18 cellular contexts compared by ENCODE assay signal in genomic region chr13:44004881-44005280, GRCh38.
A peak's percentile ranks its signal among the peaks of the same experiment; 100 is the strongest.
DNase-seq lines count a peak whose midpoint lies in the region; ATAC-seq and TF ChIP-seq lines count a peak whose summit lies in the region.
"Had no signal": no experiment of that assay in that cellular context is flagged by ENCODE, and none has a peak within 500 bp of the region (broad histone marks: within the 10 kb centered on the region; RNA-seq: fewer than 3 reads in every experiment).

No MANE protein-coding gene starts in this region.

- peak overlapping the region; percentile 36 for H2BK120ac ChIP-seq in mesenchymal stem cell (ENCODE audit: low read depth, low read length)

- 0% methylated on average over 2 of the region's 3 CpGs for WGBS in mesenchymal stem cell

- peak overlapping the region; percentile 12 for H4K8ac ChIP-seq in mesenchymal stem cell (ENCODE audit: low read length)

- H3K27me3 Mint-ChIP-seq in T-helper 17 cell, result peaks cover 34% of the 10 kb centered on the region

- TF ChIP-seq CTCF in AG09309 (IDR thresholded peaks at IDR 0.05; ENCODE audit: control insufficient read depth, insufficient read depth, low read depth, low read length, missing control alignments), result no peak

- H4K91ac ChIP-seq in mesenchymal stem cell (ENCODE audit: low read length), result peak overlapping the region; percentile 34

- no peaks in the 10 kb centered on the region for H3K36me3 ChIP-seq in mesenchymal stem cell (ENCODE audit: control insufficient read depth in 1 of 2, insufficient read depth in 2 of 2, low read depth in 1 of 2, low read length in 2 of 2)
- H3K36me3 ChIP-seq: BLaER1, colonic mucosa, pancreas, vagina had no signal

- peak overlapping the region; percentile 76 to 77 for H3K18ac ChIP-seq in mesenchymal stem cell (ENCODE audit: low read depth in 1 of 2, low read length in 2 of 2)

- DNase-seq in AG09309 (ENCODE audit: low read depth) (peak; percentile 24), NCI-H226 (peak; percentile 78), dermis microvascular lymphatic vessel endothelial cell (ENCODE audit: low read depth in 2 of 2) (peak; percentile 28 to 87), mesenchymal stem cell (peak; percentile 85), ecto neural progenitor cell (ENCODE audit: low spot score) (no peak), T-helper 17 cell (no peak)
- DNase-seq in stimulated activated CD4-positive, alpha-beta T cell treated with anti-CD3 and anti-CD28 coated beads, Interleukin-12 subunit alpha, Interleukin-12 subunit beta, amount 100 ng/mL, for 4 hours, result no peak
- DNase-seq: activated CD8-positive, alpha-beta T cell treated with anti-CD3 and anti-CD28 coated beads for 36 hours; activated naive CD4-positive, alpha-beta T cell; colonic mucosa; glutamatergic neuron; MM.1S; pancreas; stimulated activated CD4-positive, alpha-beta T cell treated with anti-CD3 and anti-CD28 coated beads, Interleukin-2, amount 100 ng/mL, for 24 hours had no signal

- no peak overlapping the region for H3K23ac ChIP-seq in mesenchymal stem cell (ENCODE audit: low read length in 2 of 2)

- H3K4me2 ChIP-seq in mesenchymal stem cell (ENCODE audit: low read length, poor library complexity, severe bottlenecking), result no peak overlapping the region
- H3K4me2 ChIP-seq: BLaER1 had no signal

- H2BK5ac ChIP-seq in mesenchymal stem cell (ENCODE audit: low read depth, low read length, poor library complexity, severe bottlenecking), result no peak overlapping the region

- no peaks in the 10 kb centered on the region for H3K27me3 ChIP-seq in mesenchymal stem cell (ENCODE audit: control insufficient read depth in 1 of 2, insufficient read depth in 1 of 2, low read length in 2 of 2)
- H3K27me3 ChIP-seq: BLaER1, colonic mucosa, pancreas, vagina had no signal

- H3K4me3 ChIP-seq in AG09309 (ENCODE audit: control insufficient read depth, low read depth, low read length) (no peak overlapping the region), mesenchymal stem cell (ENCODE audit: insufficient read depth in 1 of 2, low read depth in 1 of 2, low read length in 2 of 2) (peak overlapping the region in 1 of 2 experiments; percentile 11)
- H3K4me3 ChIP-seq: BLaER1, colonic mucosa, pancreas, vagina had no signal

- peaks cover 5% of the 10 kb centered on the region for H3K4me1 ChIP-seq in mesenchymal stem cell (ENCODE audit: control insufficient read depth, insufficient read depth, low read depth, low read length)
- H3K4me1 ChIP-seq: colonic mucosa, pancreas, vagina had no signal

- H3K9me3 ChIP-seq in mesenchymal stem cell (ENCODE audit: control insufficient read depth, low read length) (peaks cover 5% of the 10 kb centered on the region), T-helper 17 cell (ENCODE audit: control insufficient read depth, low read length, poor library complexity, severe bottlenecking) (no peaks in the 10 kb centered on the region)
- H3K9me3 ChIP-seq: colonic mucosa, pancreas, vagina had no signal

- no peaks in the 10 kb centered on the region for H3K79me1 ChIP-seq in mesenchymal stem cell (replicated peaks; ENCODE audit: low read length, poor library complexity, severe bottlenecking)

- ATAC-seq in HG02642 (IDR thresholded peaks at IDR 0.05; ENCODE audit: poor library complexity, unreplicated experiment) (no peak), T-helper 17 cell (no peak)
- ATAC-seq: activated CD8-positive, alpha-beta T cell treated with anti-CD3 and anti-CD28 coated beads for 36 hours; pancreas; stimulated activated effector memory CD8-positive, alpha-beta T cell treated with anti-CD3 and anti-CD28 coated beads, Interleukin-12 subunit alpha, Interleukin-12 subunit beta, amount 100 ng/mL, for 72 hours had no signal

- no peak overlapping the region for H3K4ac ChIP-seq in mesenchymal stem cell (ENCODE audit: low read depth in 1 of 2, low read length in 2 of 2)

- no peak overlapping the region for H2AFZ ChIP-seq in mesenchymal stem cell (ENCODE audit: low read depth, low read length)

- H3K14ac ChIP-seq in mesenchymal stem cell (ENCODE audit: low read length in 2 of 2), result no peak overlapping the region

- H3K27ac Mint-ChIP-seq in T-helper 17 cell, result no peak overlapping the region
- H3K27ac Mint-ChIP-seq: activated CD8-positive, alpha-beta T cell treated with anti-CD3 and anti-CD28 coated beads for 36 hours; stimulated activated effector memory CD8-positive, alpha-beta T cell treated with anti-CD3 and anti-CD28 coated beads, Interleukin-12 subunit alpha, Interleukin-12 subunit beta, amount 100 ng/mL, for 72 hours had no signal

- H2BK12ac ChIP-seq in mesenchymal stem cell (ENCODE audit: low read length in 2 of 2), result peak overlapping the region in 1 of 2 experiments; percentile 81

- no peaks in the 10 kb centered on the region for H3K4me1 Mint-ChIP-seq in T-helper 17 cell
- H3K4me1 Mint-ChIP-seq: stimulated activated effector memory CD8-positive, alpha-beta T cell treated with anti-CD3 and anti-CD28 coated beads, Interleukin-12 subunit alpha, Interleukin-12 subunit beta, amount 100 ng/mL, for 72 hours had no signal

- H3K9ac ChIP-seq in mesenchymal stem cell (ENCODE audit: low read length), result no peak overlapping the region
- H3K9ac ChIP-seq: BLaER1 had no signal

- no peak overlapping the region for H2AK5ac ChIP-seq in mesenchymal stem cell (ENCODE audit: low read length, severe bottlenecking)

- H3K36me3 Mint-ChIP-seq in T-helper 17 cell (ENCODE audit: low read depth), result no peaks in the 10 kb centered on the region
- H3K36me3 Mint-ChIP-seq: stimulated activated effector memory CD8-positive, alpha-beta T cell treated with anti-CD3 and anti-CD28 coated beads, Interleukin-12 subunit alpha, Interleukin-12 subunit beta, amount 100 ng/mL, for 72 hours had no signal

- no peak overlapping the region for H2BK15ac ChIP-seq in mesenchymal stem cell (ENCODE audit: low read depth, poor library complexity, severe bottlenecking)

- H3K27ac ChIP-seq in mesenchymal stem cell (ENCODE audit: low read length, poor library complexity, severe bottlenecking), result peak overlapping the region; percentile 39
- H3K27ac ChIP-seq: BLaER1, colonic mucosa, pancreas, vagina had no signal

- no peak overlapping the region for H3K4me3 Mint-ChIP-seq in T-helper 17 cell
- H3K4me3 Mint-ChIP-seq: activated CD8-positive, alpha-beta T cell treated with anti-CD3 and anti-CD28 coated beads for 36 hours; stimulated activated effector memory CD8-positive, alpha-beta T cell treated with anti-CD3 and anti-CD28 coated beads, Interleukin-12 subunit alpha, Interleukin-12 subunit beta, amount 100 ng/mL, for 72 hours had no signal

Comparison
In these comparisons a context has a peak if more than half of its experiments do, and no peak if none do; other contexts are left out.
1. DNase-seq: peak in AG09309 (single experiment), NCI-H226 (single experiment), dermis microvascular lymphatic vessel endothelial cell (2 of 2) and mesenchymal stem cell (single experiment); none in ecto neural progenitor cell (single experiment), stimulated activated CD4-positive, alpha-beta T cell treated with anti-CD3 and anti-CD28 coated beads, Interleukin-12 subunit alpha, Interleukin-12 subunit beta, amount 100 ng/mL, for 4 hours (single experiment) and T-helper 17 cell (0 of 3).